In genomic region chr1:86833461-86834215, GRCh38 we compare ENCODE assay signal across 8 cellular contexts.
DNase-seq lines count a peak whose midpoint lies in the region; ATAC-seq, FAIRE-seq and TF ChIP-seq lines count a peak whose summit lies in the region.

No MANE protein-coding gene starts in this region.

- CTCF ChIA-PET in PC-3 (lab: Charles Lee), result interaction anchor here (0.5 to 1.0 kb wide), 5 partner anchors 53 to 252 kb away, joined by 3 to 5 read pairs (median 3); no protein-coding TSS in a partner anchor

- H3K27me3 ChIP-seq in KMS-11 (ENCODE audit: insufficient read depth, low read depth), result no peaks in the 10 kb centered on the region
- no peaks in the 10 kb centered on the region for H3K27me3 ChIP-seq in PC-3 (ENCODE audit: low read length)

- H3K79me2 ChIP-seq in KMS-11 (ENCODE audit: insufficient read depth, low read depth) (no peaks in the 10 kb centered on the region), PC-3 (ENCODE audit: low read length) (no peaks in the 10 kb centered on the region)

- ATAC-seq in GM21447 (IDR thresholded peaks at IDR 0.05; ENCODE audit: unreplicated experiment) (peak; percentile 79), PC-3 (peak; percentile 96)

- no peaks in the 10 kb centered on the region for H3K27me3 Mint-ChIP-seq in activated T-cell treated with anti-CD3 and anti-CD28 coated beads, Interleukin-2, amount 50 U/mL, for 24 hours
- H3K27me3 Mint-ChIP-seq in neural crest cell (ENCODE audit: low read depth), result no peaks in the 10 kb centered on the region

- H3K27ac ChIP-seq in KMS-11 (no peak overlapping the region), PC-3 (ENCODE audit: low read length) (no peak overlapping the region), substantia nigra (ENCODE audit: low read depth, low read length, poor library complexity, severe bottlenecking) (no peak overlapping the region)

- H3K4me3 ChIP-seq in KMS-11 (IDR thresholded peaks at IDR 0.05; ENCODE audit: insufficient read depth, low read depth, low read length) (no peak overlapping the region), PC-3 (ENCODE audit: low read length) (no peak overlapping the region), fibroblast of mammary gland (ENCODE audit: control insufficient read depth, low read depth, low read length) (no peak overlapping the region)

- POLR2A ChIA-PET in PC-3 (lab: Charles Lee; ENCODE audit: unreplicated experiment), result interaction anchor here (0.6 kb wide), 1 partner anchor 52 kb away, joined by 8 read pairs; no protein-coding TSS in a partner anchor

- H2AFZ ChIP-seq in KMS-11 (ENCODE audit: low read depth) (no peak overlapping the region), PC-3 (ENCODE audit: low read length) (peak overlapping the region; percentile 58)

- H3K4me2 ChIP-seq in KMS-11 (no peak overlapping the region), PC-3 (ENCODE audit: low read length) (no peak overlapping the region)

- H3K9ac ChIP-seq in KMS-11 (no peak overlapping the region), PC-3 (ENCODE audit: low read length) (no peak overlapping the region)

- H3K27ac Mint-ChIP-seq in activated T-cell treated with anti-CD3 and anti-CD28 coated beads, Interleukin-2, amount 50 U/mL, for 24 hours, result no peak overlapping the region
- no peak overlapping the region for H3K27ac Mint-ChIP-seq in neural crest cell (ENCODE audit: unreplicated experiment)

- no peaks in the 10 kb centered on the region for H3K9me3 ChIP-seq in PC-3 (ENCODE audit: low read length)

- H3F3A ChIP-seq in PC-3 (ENCODE audit: low read length, unreplicated experiment), result no peaks in the 10 kb centered on the region

- BruUV-seq in PC-3 (replicated peaks; lab: Mats Ljungman, UMichigan), result no TSS peak

- FAIRE-seq in D721Med (lab: Jason Lieb, UNC), result peak; percentile 41

- H3K36me3 Mint-ChIP-seq in activated T-cell treated with anti-CD3 and anti-CD28 coated beads, Interleukin-2, amount 50 U/mL, for 24 hours (ENCODE audit: low read depth), result no peaks in the 10 kb centered on the region
- no peaks in the 10 kb centered on the region for H3K36me3 Mint-ChIP-seq in neural crest cell (ENCODE audit: low read depth)

- H3K36me3 ChIP-seq in KMS-11 (ENCODE audit: insufficient read depth) (no peaks in the 10 kb centered on the region), PC-3 (ENCODE audit: low read depth, low read length) (no peaks in the 10 kb centered on the region)

- no peak overlapping the region for H3K4me3 Mint-ChIP-seq in activated T-cell treated with anti-CD3 and anti-CD28 coated beads, Interleukin-2, amount 50 U/mL, for 24 hours
- no peak overlapping the region for H3K4me3 Mint-ChIP-seq in neural crest cell

- H4K20me1 ChIP-seq in KMS-11 (ENCODE audit: insufficient read depth), result no peaks in the 10 kb centered on the region
- no peaks in the 10 kb centered on the region for H4K20me1 ChIP-seq in PC-3 (ENCODE audit: low read length)

- peaks cover 4% of the 10 kb centered on the region for H3K4me1 Mint-ChIP-seq in activated T-cell treated with anti-CD3 and anti-CD28 coated beads, Interleukin-2, amount 50 U/mL, for 24 hours (ENCODE audit: low read depth)
- H3K4me1 Mint-ChIP-seq in neural crest cell, result peaks cover 6% of the 10 kb centered on the region

- H3K9me2 ChIP-seq in PC-3 (replicated peaks; ENCODE audit: low read length), result no peaks in the 10 kb centered on the region

- H3K4me1 ChIP-seq in KMS-11 (ENCODE audit: low read depth, poor library complexity, severe bottlenecking), result no peaks in the 10 kb centered on the region
- no peaks in the 10 kb centered on the region for H3K4me1 ChIP-seq in PC-3 (ENCODE audit: insufficient read depth, low read length)

- no peaks in the 10 kb centered on the region for H3K9me3 Mint-ChIP-seq in activated T-cell treated with anti-CD3 and anti-CD28 coated beads, Interleukin-2, amount 50 U/mL, for 24 hours
- peaks cover 2% of the 10 kb centered on the region for H3K9me3 Mint-ChIP-seq in neural crest cell

- TF ChIP-seq CTCF in D721Med (IDR thresholded peaks at IDR 0.05; ENCODE audit: insufficient read depth, missing control alignments), result peak; percentile 82
- peak; percentile 56 for TF ChIP-seq CTCF in KMS-11 (conservative IDR thresholded peaks at IDR 0.05; ENCODE audit: low read depth, low read length)
- TF ChIP-seq CTCF in PC-3 (conservative IDR thresholded peaks at IDR 0.05; ENCODE audit: low read depth, low read length), result peak; percentile 81
- TF ChIP-seq CTCF in fibroblast of mammary gland (conservative IDR thresholded peaks at IDR 0.05; ENCODE audit: control insufficient read depth, insufficient read depth, low read depth, low read length), result peak; percentile 58
- TF ChIP-seq CTCF in neural crest cell (conservative IDR thresholded peaks at IDR 0.05), result peak; percentile 81

- intact Hi-C loops in PC-3 (cut with micrococcal nuclease), result loop anchor here (1.0 to 5.0 kb wide), 5 partner anchors 51 to 251 kb away; partner anchors contain the start of genes HS2ST1 and SELENOF

- DNase-seq in D721Med (ENCODE audit: insufficient read length, low spot score), result peak; percentile 78
- DNase-seq in PC-3, result peak; percentile 88
- peak; percentile 55 for DNase-seq in activated T-cell treated with anti-CD3 and anti-CD28 coated beads, Interleukin-2, amount 50 U/mL, for 24 hours
- DNase-seq in fibroblast of mammary gland (ENCODE audit: low read depth), result peak; percentile 95
- DNase-seq in neural crest cell (ENCODE audit: low read depth, low spot score), result peak; percentile 63
- DNase-seq in substantia nigra (lab: John Stamatoyannopoulos, UW), result peak in 41 of 49 donors; percentile 1 to 81 (median 29)

Comparison
In these comparisons a context has a peak if more than half of its experiments do, and no peak if none do; other contexts are left out.
1. DNase-seq: peak in every context shown above with its lines; median percentile 95 in fibroblast of mammary gland; 88 in PC-3; 78 in D721Med; 63 in neural crest cell; 55 in activated T-cell treated with anti-CD3 and anti-CD28 coated beads, Interleukin-2, amount 50 U/mL, for 24 hours; 29 in substantia nigra.